12 cellular contexts compared by ENCODE assay signal in the genomic region with DNA sequence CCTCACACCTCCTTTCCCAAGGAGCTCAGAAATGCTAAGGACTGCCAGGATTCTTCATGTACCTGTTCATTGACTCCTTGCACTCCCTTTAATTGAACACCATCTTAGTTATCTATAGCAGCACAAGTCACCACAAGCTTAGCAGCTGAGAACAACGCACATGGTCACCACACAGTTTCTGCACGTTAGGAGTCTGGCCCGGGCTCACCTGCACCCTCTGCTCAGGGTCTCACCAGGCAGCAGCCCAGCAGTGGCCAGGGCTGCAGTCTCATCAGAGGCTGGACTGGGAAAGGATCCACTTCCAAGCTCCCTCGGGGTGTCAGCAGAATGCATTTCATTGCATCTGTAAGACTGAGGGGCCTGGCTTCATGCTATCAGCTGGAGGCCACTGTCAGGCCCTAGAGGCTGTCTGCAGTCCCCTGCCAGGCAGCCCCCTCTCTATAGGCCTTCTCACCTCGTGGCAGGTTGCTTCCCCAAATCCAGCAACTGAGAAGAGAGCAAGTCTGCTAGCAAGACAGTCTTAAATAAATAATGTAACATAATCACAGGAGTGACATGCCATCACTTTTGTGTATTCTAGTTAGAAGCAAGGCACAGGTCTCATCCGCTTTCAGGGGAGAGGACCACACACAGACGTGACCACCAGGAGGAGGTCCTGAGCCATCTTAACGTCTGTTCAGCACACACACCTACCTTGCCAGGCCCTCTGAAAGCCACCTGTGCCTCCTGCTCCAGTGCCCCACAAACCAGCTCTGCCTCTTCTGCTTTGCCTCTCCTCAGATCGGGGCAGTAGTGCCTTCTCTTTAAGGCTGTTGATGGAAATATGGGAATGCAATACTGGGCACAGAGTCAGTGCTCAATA.
DNase-seq lines count a peak whose midpoint lies in the region; ATAC-seq and TF ChIP-seq lines count a peak whose summit lies in the region.
"Had no signal": no experiment of that assay in that cellular context is flagged by ENCODE, and none has a peak within 500 bp of the region (broad histone marks: within the 10 kb centered on the region; RNA-seq: fewer than 3 reads in every experiment).

No MANE protein-coding gene starts in this region.

- peak; percentile 65 for TF ChIP-seq CTCF in H9 (conservative IDR thresholded peaks at IDR 0.05)
- no peak for TF ChIP-seq CTCF in RWPE2 (IDR thresholded peaks at IDR 0.05; ENCODE audit: poor library complexity, severe bottlenecking)
- TF ChIP-seq CTCF in progenitor cell of endocrine pancreas (IDR thresholded peaks at IDR 0.05; ENCODE audit: unreplicated experiment): peak; percentile 43

- H3K4me1 Mint-ChIP-seq in activated CD4-positive, alpha-beta T cell treated with anti-CD3 and anti-CD28 coated beads, Interleukin-2, amount 10 ng/mL, durations not matched to agents 24 days and 14 days: peaks cover 10% of the 10 kb centered on the region
- H3K4me1 Mint-ChIP-seq in H9: peaks cover 6 to 9% of the 10 kb centered on the region in 2 experiments
- H3K4me1 Mint-ChIP-seq in progenitor cell of endocrine pancreas (ENCODE audit: low read depth): no peaks in the 10 kb centered on the region

- no peak overlapping the region for H4K91ac ChIP-seq in H9 (ENCODE audit: insufficient read length, low read depth, low read length)

- no peaks in the 10 kb centered on the region for H3K79me1 ChIP-seq in H9 (ENCODE audit: insufficient read depth, low read depth, low read length, poor library complexity, severe bottlenecking)

- H3K79me2 ChIP-seq in H9 (ENCODE audit: insufficient read depth, low read length): no peaks in the 10 kb centered on the region

- no peak overlapping the region for H3K23ac ChIP-seq in H9 (ENCODE audit: insufficient read length, low read depth, low read length)

- H3K9ac ChIP-seq in H9 (ENCODE audit: extremely low read depth, insufficient read length, low read length): no peak overlapping the region

- no peak overlapping the region for H4K8ac ChIP-seq in H9 (replicated peaks; ENCODE audit: insufficient read length, low read depth, low read length)

- H3K14ac ChIP-seq in H9 (ENCODE audit: insufficient read depth, low read length): no peak overlapping the region

- H2BK120ac ChIP-seq in H9 (ENCODE audit: low read depth, low read length, poor library complexity, severe bottlenecking): no peak overlapping the region

- H4K20me1 ChIP-seq in H9 (ENCODE audit: control insufficient read depth, insufficient read depth, insufficient read length): no peaks in the 10 kb centered on the region

- H3K27ac ChIP-seq in H9 (ENCODE audit: insufficient read length, low read depth, low read length): no peak overlapping the region
- H3K27ac ChIP-seq in RWPE2 (ENCODE audit: poor library complexity, severe bottlenecking): no peak overlapping the region

- H2BK12ac ChIP-seq in H9 (ENCODE audit: insufficient read length, low read depth, low read length): no peak overlapping the region

- H3K27ac Mint-ChIP-seq in activated CD4-positive, alpha-beta T cell treated with anti-CD3 and anti-CD28 coated beads, Interleukin-2, amount 10 ng/mL, durations not matched to agents 24 days and 14 days: no peak overlapping the region
- H3K27ac Mint-ChIP-seq in H9: no peak overlapping the region
- H3K27ac Mint-ChIP-seq in progenitor cell of endocrine pancreas: no peak overlapping the region

- H3K23me2 ChIP-seq in H9 (ENCODE audit: insufficient read length, low read depth, low read length, poor library complexity, severe bottlenecking): no peaks in the 10 kb centered on the region

- H3K27me3 Mint-ChIP-seq in activated CD4-positive, alpha-beta T cell treated with anti-CD3 and anti-CD28 coated beads, Interleukin-2, amount 10 ng/mL, durations not matched to agents 24 days and 14 days: peaks cover 4% of the 10 kb centered on the region
- H3K27me3 Mint-ChIP-seq in H9 (ENCODE audit: low read depth) (peaks cover 3% of the 10 kb centered on the region; the same call in 1 of the 2 replicates), progenitor cell of endocrine pancreas (peaks cover 2% of the 10 kb centered on the region)

- H3K4ac ChIP-seq in H9 (ENCODE audit: low read depth, low read length): no peak overlapping the region

- no CpG with 5 or more reads among the region's 9 CpGs for WGBS in H9 (ENCODE audit: extremely low coverage, insufficient read length, low lambda C conversion rate)

- H3K4me2 ChIP-seq in H9 (ENCODE audit: insufficient read depth, insufficient read length, low read length): no peak overlapping the region

- H2BK20ac ChIP-seq in H9 (ENCODE audit: low read depth, low read length, poor library complexity, severe bottlenecking): no peak overlapping the region

- no peak overlapping the region for H3K4me3 ChIP-seq in RWPE2 (ENCODE audit: severe bottlenecking)

- peak; percentile 13 for DNase-seq in activated CD4-positive, alpha-beta T cell treated with anti-CD3 and anti-CD28 coated beads for 48 hours
- DNase-seq in activated CD4-positive, alpha-beta T cell treated with anti-CD3 and anti-CD28 coated beads, Interleukin-2, amount 10 ng/mL, durations not matched to agents 24 days and 14 days: no peak
- peak; percentile 59 for DNase-seq in H9
- peak; percentile 34 for DNase-seq in RWPE2 (ENCODE audit: low spot score)
- DNase-seq in progenitor cell of endocrine pancreas (ENCODE audit: low spot score, unreplicated experiment): no peak
- DNase-seq in GM03348 (ENCODE audit: low spot score): no peak
- DNase-seq: activated CD8-positive, alpha-beta memory T cell treated with anti-CD3 and anti-CD28 coated beads for 24 hours; cerebellar nuclear complex; hypothalamus; occipital lobe had no signal

- H3K18ac ChIP-seq in H9 (ENCODE audit: insufficient read length, low read depth, low read length): no peak overlapping the region

- H3K36me3 Mint-ChIP-seq in activated CD4-positive, alpha-beta T cell treated with anti-CD3 and anti-CD28 coated beads, Interleukin-2, amount 10 ng/mL, durations not matched to agents 24 days and 14 days (ENCODE audit: low read depth): no peaks in the 10 kb centered on the region
- H3K36me3 Mint-ChIP-seq in H9 (ENCODE audit: insufficient read depth in 1 of 3, low read depth in 3 of 3) (no peaks in the 10 kb centered on the region), progenitor cell of endocrine pancreas (ENCODE audit: insufficient read depth) (no peaks in the 10 kb centered on the region)

- H2BK5ac ChIP-seq in H9 (ENCODE audit: insufficient read length, low read length): no peak overlapping the region

- no peak overlapping the region for H3K4me3 Mint-ChIP-seq in activated CD4-positive, alpha-beta T cell treated with anti-CD3 and anti-CD28 coated beads, Interleukin-2, amount 10 ng/mL, durations not matched to agents 24 days and 14 days
- H3K4me3 Mint-ChIP-seq in H9 (no peak overlapping the region), progenitor cell of endocrine pancreas (ENCODE audit: low read depth) (no peak overlapping the region)

- H2AFZ ChIP-seq in H9 (ENCODE audit: low read length): no peak overlapping the region

- H3K27me3 ChIP-seq in H9 (ENCODE audit: insufficient read depth, low read length) (no peaks in the 10 kb centered on the region), RWPE2 (ENCODE audit: insufficient read depth, poor library complexity, severe bottlenecking) (no peaks in the 10 kb centered on the region)

- no peak for ATAC-seq in RWPE2 (ENCODE audit: low read depth)
- no peak for ATAC-seq in HG02840 (IDR thresholded peaks at IDR 0.05; ENCODE audit: low FRiP score, unreplicated experiment)
- no peak for ATAC-seq in HG03521 (IDR thresholded peaks at IDR 0.05; ENCODE audit: unreplicated experiment)

- H3K56ac ChIP-seq in H9 (ENCODE audit: insufficient read length, low read depth, low read length): no peak overlapping the region

- no peaks in the 10 kb centered on the region for H3K9me3 Mint-ChIP-seq in activated CD4-positive, alpha-beta T cell treated with anti-CD3 and anti-CD28 coated beads, Interleukin-2, amount 10 ng/mL, durations not matched to agents 24 days and 14 days
- H3K9me3 Mint-ChIP-seq in H9: no peaks in the 10 kb centered on the region
- no peaks in the 10 kb centered on the region for H3K9me3 Mint-ChIP-seq in progenitor cell of endocrine pancreas (ENCODE audit: low read depth)

- H3K4me1 ChIP-seq in H9 (ENCODE audit: insufficient read depth, low read length): no peaks in the 10 kb centered on the region
- no peaks in the 10 kb centered on the region for H3K4me1 ChIP-seq in RWPE2 (ENCODE audit: insufficient read depth, poor library complexity, severe bottlenecking)

- H3T11ph ChIP-seq in H9 (ENCODE audit: low read length): no peak overlapping the region

- H2BK15ac ChIP-seq in H9 (ENCODE audit: low read depth, low read length): no peak overlapping the region

- H3K36me3 ChIP-seq in RWPE2 (ENCODE audit: low read depth): no peaks in the 10 kb centered on the region

- intact Hi-C loops in activated CD4-positive, alpha-beta T cell treated with anti-CD3 and anti-CD28 coated beads, Interleukin-2, amount 10 ng/mL, durations not matched to agents 24 days and 14 days (cut with micrococcal nuclease): loop anchor here (10.0 kb wide), 1 partner anchor 281 kb away; no protein-coding TSS in a partner anchor

- H3K9me3 ChIP-seq in H9 (ENCODE audit: control insufficient read depth, low read depth, low read length) (no peaks in the 10 kb centered on the region), RWPE2 (ENCODE audit: severe bottlenecking) (no peaks in the 10 kb centered on the region)

- no peak overlapping the region for H4K5ac ChIP-seq in H9 (ENCODE audit: insufficient read length, low read depth, low read length)

- no peak overlapping the region for H2AK5ac ChIP-seq in H9 (ENCODE audit: insufficient read length, low read length)

Comparison
In these comparisons a context has a peak if more than half of its experiments do, and no peak if none do; other contexts are left out.
1. DNase-seq: peak in activated CD4-positive, alpha-beta T cell treated with anti-CD3 and anti-CD28 coated beads for 48 hours (single experiment), H9 (single experiment) and RWPE2 (single experiment); none in activated CD4-positive, alpha-beta T cell treated with anti-CD3 and anti-CD28 coated beads, Interleukin-2, amount 10 ng/mL, durations not matched to agents 24 days and 14 days (single experiment), progenitor cell of endocrine pancreas (single experiment) and GM03348 (single experiment).